2 cellular contexts compared by ENCODE assay signal in the genomic region with DNA sequence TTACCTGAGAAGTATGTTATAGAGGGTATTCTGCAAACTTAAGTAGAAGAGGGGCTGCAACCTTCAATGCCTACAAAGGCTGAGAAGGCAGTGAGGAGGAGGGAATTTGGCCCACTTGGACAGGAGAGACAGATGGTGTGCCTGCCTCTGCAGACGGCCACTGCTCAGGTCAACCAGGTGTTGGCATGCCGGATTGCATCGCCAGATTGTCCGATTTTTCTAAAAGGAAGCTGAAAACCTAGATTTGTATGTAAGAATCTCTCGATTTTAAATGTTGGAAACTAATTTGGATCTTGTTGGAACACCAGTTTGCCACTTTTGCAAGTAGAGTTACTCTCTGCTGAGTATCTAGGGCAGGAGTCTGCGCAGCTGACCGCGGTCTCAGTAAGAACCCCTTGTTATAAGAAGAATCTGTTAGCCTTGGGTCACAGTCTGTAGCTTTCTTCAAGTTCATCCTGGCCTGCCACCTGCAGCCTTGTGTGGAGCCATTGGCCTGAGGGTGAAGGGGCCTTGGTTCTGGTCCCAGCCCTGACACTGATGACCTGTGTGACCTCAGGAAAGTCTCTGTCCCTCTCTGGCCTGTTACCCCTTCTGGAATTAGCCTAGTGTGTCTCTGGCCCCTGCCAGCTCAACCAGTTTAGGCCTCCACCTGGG.
TF ChIP-seq lines count a peak whose summit lies in the region.

No MANE protein-coding gene starts in this region.

TF ChIP-seq in SK-N-SH, 30 proteins besides CTCF, POLR2A, EP300 and RAD21:
- TF ChIP-seq, protein P1, sequence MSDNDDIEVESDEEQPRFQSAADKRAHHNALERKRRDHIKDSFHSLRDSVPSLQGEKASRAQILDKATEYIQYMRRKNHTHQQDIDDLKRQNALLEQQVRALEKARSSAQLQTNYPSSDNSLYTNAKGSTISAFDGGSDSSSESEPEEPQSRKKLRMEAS (IDR thresholded peaks at IDR 0.05; ENCODE audit: low read depth) = no peak
- TF ChIP-seq NFIC (IDR thresholded peaks at IDR 0.05; ENCODE audit: borderline replicate concordance) (no peak), TAF1 (IDR thresholded peaks at IDR 0.05; ENCODE audit: borderline replicate concordance, low read depth, low read length) (no peak), RXRA (IDR thresholded peaks at IDR 0.05; ENCODE audit: borderline replicate concordance, low read depth) (no peak), CHD2 (IDR thresholded peaks at IDR 0.05; ENCODE audit: low read length, partially characterized antibody) (no peak), FOSL2 (IDR thresholded peaks at IDR 0.05; ENCODE audit: borderline replicate concordance, low read depth) (no peak), YY1 (IDR thresholded peaks at IDR 0.05; ENCODE audit: low read depth) (no peak), ELF1 (IDR thresholded peaks at IDR 0.05) (no peak), GABPA (IDR thresholded peaks at IDR 0.05; ENCODE audit: low read depth) (no peak)
- TF ChIP-seq, protein P2, sequence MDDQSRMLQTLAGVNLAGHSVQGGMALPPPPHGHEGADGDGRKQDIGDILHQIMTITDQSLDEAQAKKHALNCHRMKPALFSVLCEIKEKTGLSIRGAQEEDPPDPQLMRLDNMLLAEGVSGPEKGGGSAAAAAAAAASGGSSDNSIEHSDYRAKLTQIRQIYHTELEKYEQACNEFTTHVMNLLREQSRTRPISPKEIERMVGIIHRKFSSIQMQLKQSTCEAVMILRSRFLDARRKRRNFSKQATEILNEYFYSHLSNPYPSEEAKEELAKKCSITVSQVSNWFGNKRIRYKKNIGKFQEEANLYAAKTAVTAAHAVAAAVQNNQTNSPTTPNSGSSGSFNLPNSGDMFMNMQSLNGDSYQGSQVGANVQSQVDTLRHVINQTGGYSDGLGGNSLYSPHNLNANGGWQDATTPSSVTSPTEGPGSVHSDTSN (IDR thresholded peaks at IDR 0.05) = no peak
- TF ChIP-seq, protein P3, sequence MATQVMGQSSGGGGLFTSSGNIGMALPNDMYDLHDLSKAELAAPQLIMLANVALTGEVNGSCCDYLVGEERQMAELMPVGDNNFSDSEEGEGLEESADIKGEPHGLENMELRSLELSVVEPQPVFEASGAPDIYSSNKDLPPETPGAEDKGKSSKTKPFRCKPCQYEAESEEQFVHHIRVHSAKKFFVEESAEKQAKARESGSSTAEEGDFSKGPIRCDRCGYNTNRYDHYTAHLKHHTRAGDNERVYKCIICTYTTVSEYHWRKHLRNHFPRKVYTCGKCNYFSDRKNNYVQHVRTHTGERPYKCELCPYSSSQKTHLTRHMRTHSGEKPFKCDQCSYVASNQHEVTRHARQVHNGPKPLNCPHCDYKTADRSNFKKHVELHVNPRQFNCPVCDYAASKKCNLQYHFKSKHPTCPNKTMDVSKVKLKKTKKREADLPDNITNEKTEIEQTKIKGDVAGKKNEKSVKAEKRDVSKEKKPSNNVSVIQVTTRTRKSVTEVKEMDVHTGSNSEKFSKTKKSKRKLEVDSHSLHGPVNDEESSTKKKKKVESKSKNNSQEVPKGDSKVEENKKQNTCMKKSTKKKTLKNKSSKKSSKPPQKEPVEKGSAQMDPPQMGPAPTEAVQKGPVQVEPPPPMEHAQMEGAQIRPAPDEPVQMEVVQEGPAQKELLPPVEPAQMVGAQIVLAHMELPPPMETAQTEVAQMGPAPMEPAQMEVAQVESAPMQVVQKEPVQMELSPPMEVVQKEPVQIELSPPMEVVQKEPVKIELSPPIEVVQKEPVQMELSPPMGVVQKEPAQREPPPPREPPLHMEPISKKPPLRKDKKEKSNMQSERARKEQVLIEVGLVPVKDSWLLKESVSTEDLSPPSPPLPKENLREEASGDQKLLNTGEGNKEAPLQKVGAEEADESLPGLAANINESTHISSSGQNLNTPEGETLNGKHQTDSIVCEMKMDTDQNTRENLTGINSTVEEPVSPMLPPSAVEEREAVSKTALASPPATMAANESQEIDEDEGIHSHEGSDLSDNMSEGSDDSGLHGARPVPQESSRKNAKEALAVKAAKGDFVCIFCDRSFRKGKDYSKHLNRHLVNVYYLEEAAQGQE (IDR thresholded peaks at IDR 0.05; ENCODE audit: low read depth, low read length) = no peak

TF ChIP-seq in SK-N-SH treated with all-trans-retinoic acid at 6 μM for 48 hours, 23 proteins besides CTCF, POLR2A, EP300 and RAD21:
- TF ChIP-seq ESRRG (CRISPR knock-in tag; IDR thresholded peaks at IDR 0.05) (no peak), GLIS3 (CRISPR knock-in tag; IDR thresholded peaks at IDR 0.05) (no peak), BACH2 (CRISPR knock-in tag; IDR thresholded peaks at IDR 0.05; ENCODE audit: borderline replicate concordance) (no peak), ZNF70 (CRISPR knock-in tag; IDR thresholded peaks at IDR 0.05) (no peak), ZNF8 (CRISPR knock-in tag; IDR thresholded peaks at IDR 0.05) (no peak), OSR1 (CRISPR knock-in tag; IDR thresholded peaks at IDR 0.05) (no peak), ZNF565 (CRISPR knock-in tag; conservative IDR thresholded peaks at IDR 0.05; ENCODE audit: low read depth) (no peak; the same call in 1 of the 2 replicates), RARB (CRISPR knock-in tag; IDR thresholded peaks at IDR 0.05) (no peak), ZFP3 (CRISPR knock-in tag; IDR thresholded peaks at IDR 0.05) (no peak; the same call in 1 of the 2 replicates), PPARA (CRISPR knock-in tag; IDR thresholded peaks at IDR 0.05; ENCODE audit: borderline replicate concordance) (no peak), TOX (CRISPR knock-in tag; IDR thresholded peaks at IDR 0.05; ENCODE audit: borderline replicate concordance) (no peak), ISL1 (CRISPR knock-in tag; IDR thresholded peaks at IDR 0.05) (no peak), CSDC2 (CRISPR knock-in tag; IDR thresholded peaks at IDR 0.05) (no peak), ZC3H10 (CRISPR knock-in tag; IDR thresholded peaks at IDR 0.05) (no peak), ARNTL (CRISPR knock-in tag; IDR thresholded peaks at IDR 0.05; ENCODE audit: borderline replicate concordance, low read depth) (no peak)
- TF ChIP-seq, protein P4, sequence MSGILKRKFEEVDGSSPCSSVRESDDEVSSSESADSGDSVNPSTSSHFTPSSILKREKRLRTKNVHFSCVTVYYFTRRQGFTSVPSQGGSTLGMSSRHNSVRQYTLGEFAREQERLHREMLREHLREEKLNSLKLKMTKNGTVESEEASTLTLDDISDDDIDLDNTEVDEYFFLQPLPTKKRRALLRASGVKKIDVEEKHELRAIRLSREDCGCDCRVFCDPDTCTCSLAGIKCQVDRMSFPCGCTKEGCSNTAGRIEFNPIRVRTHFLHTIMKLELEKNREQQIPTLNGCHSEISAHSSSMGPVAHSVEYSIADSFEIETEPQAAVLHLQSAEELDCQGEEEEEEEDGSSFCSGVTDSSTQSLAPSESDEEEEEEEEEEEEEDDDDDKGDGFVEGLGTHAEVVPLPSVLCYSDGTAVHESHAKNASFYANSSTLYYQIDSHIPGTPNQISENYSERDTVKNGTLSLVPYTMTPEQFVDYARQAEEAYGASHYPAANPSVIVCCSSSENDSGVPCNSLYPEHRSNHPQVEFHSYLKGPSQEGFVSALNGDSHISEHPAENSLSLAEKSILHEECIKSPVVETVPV (CRISPR knock-in tag; IDR thresholded peaks at IDR 0.05) = no peak
- TF ChIP-seq, protein P5, sequence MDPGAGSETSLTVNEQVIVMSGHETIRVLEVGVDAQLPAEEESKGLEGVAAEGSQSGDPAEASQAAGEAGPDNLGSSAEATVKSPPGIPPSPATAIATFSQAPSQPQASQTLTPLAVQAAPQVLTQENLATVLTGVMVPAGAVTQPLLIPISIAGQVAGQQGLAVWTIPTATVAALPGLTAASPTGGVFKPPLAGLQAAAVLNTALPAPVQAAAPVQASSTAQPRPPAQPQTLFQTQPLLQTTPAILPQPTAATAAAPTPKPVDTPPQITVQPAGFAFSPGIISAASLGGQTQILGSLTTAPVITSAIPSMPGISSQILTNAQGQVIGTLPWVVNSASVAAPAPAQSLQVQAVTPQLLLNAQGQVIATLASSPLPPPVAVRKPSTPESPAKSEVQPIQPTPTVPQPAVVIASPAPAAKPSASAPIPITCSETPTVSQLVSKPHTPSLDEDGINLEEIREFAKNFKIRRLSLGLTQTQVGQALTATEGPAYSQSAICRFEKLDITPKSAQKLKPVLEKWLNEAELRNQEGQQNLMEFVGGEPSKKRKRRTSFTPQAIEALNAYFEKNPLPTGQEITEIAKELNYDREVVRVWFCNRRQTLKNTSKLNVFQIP (CRISPR knock-in tag; IDR thresholded peaks at IDR 0.05; ENCODE audit: borderline replicate concordance, low read depth) = no peak
- TF ChIP-seq, protein P6, sequence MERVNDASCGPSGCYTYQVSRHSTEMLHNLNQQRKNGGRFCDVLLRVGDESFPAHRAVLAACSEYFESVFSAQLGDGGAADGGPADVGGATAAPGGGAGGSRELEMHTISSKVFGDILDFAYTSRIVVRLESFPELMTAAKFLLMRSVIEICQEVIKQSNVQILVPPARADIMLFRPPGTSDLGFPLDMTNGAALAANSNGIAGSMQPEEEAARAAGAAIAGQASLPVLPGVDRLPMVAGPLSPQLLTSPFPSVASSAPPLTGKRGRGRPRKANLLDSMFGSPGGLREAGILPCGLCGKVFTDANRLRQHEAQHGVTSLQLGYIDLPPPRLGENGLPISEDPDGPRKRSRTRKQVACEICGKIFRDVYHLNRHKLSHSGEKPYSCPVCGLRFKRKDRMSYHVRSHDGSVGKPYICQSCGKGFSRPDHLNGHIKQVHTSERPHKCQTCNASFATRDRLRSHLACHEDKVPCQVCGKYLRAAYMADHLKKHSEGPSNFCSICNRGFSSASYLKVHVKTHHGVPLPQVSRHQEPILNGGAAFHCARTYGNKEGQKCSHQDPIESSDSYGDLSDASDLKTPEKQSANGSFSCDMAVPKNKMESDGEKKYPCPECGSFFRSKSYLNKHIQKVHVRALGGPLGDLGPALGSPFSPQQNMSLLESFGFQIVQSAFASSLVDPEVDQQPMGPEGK (CRISPR knock-in tag; IDR thresholded peaks at IDR 0.05; ENCODE audit: borderline replicate concordance) = no peak
- TF ChIP-seq, protein P7, sequence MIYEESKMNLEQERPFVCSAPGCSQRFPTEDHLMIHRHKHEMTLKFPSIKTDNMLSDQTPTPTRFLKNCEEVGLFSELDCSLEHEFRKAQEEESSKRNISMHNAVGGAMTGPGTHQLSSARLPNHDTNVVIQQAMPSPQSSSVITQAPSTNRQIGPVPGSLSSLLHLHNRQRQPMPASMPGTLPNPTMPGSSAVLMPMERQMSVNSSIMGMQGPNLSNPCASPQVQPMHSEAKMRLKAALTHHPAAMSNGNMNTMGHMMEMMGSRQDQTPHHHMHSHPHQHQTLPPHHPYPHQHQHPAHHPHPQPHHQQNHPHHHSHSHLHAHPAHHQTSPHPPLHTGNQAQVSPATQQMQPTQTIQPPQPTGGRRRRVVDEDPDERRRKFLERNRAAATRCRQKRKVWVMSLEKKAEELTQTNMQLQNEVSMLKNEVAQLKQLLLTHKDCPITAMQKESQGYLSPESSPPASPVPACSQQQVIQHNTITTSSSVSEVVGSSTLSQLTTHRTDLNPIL (CRISPR knock-in tag; IDR thresholded peaks at IDR 0.05; ENCODE audit: low read depth) = no peak
